8 cellular contexts compared by ENCODE assay signal in the genomic region with DNA sequence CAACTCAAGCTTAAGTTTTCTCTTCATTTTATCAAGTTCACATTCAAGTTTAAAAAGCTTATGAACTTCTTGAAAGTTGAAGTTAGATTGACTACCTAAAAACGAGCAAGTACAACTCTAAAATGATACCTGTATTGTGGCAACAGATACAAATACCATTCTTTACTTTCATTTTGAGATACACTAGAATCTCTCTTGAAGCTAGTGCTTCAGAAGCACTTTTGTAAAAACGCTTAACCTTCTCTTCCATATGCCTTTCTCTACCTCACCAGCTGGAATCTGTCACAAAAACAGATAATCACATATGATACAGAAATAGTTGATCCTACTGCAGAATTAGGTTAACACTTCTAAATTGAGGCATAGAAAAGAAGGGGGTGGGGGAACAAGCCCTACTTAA. TPM values are rescaled to one million over a fixed set of nuclear protein-coding genes. Genes with fewer than 3 reads are reported as not detected.
DNase-seq lines count a peak whose midpoint lies in the region; ATAC-seq, FAIRE-seq and TF ChIP-seq lines count a peak whose summit lies in the region.

No MANE protein-coding gene starts in this region.

- SMC1A ChIA-PET in GM12878 (lab: Charles Lee; ENCODE audit: uncharacterized antibody, unreplicated experiment) = interaction anchor here (0.7 to 2.8 kb wide), 19 partner anchors 12 to 420 kb away, joined by 3 to 13 read pairs (median 4); no protein-coding TSS in a partner anchor

- ATAC-seq in stimulated activated naive CD8-positive, alpha-beta T cell treated with anti-CD3 and anti-CD28 coated beads, Interleukin-15, Interleukin-2, amounts not matched to agents 100 U/mL and 50 U/mL, for 24 hours = no peak
- ATAC-seq in HG03196 (IDR thresholded peaks at IDR 0.05; ENCODE audit: unreplicated experiment) (peak; percentile 14), GM12878 (peak; percentile 18), mucosa of descending colon (no peak), HG03039 (IDR thresholded peaks at IDR 0.05; ENCODE audit: unreplicated experiment) (no peak)

- H3K4me3 Mint-ChIP-seq in stimulated activated naive CD8-positive, alpha-beta T cell treated with anti-CD3 and anti-CD28 coated beads, Interleukin-15, Interleukin-2, amounts not matched to agents 100 ng/mL and 50 ng/mL, for 24 hours = peak overlapping the region; percentile 94

- BruUV-seq in GM12878 (replicated peaks; lab: Mats Ljungman, UMichigan) = no TSS peak

- no peak for TF ChIP-seq CTCF in GM12878 (IDR thresholded peaks at IDR 0.05 in 2 of 3, conservative IDR thresholded peaks at IDR 0.05 in 1 of 3; ENCODE audit: control insufficient read depth in 2 of 3, extremely low read depth in 1 of 3, insufficient read depth in 1 of 3, low read depth in 3 of 3, low read length in 3 of 3)
- no peak for TF ChIP-seq CTCF in mucosa of descending colon (IDR thresholded peaks at IDR 0.05)

- H2AFZ ChIP-seq in GM12878 (ENCODE audit: control insufficient read depth, low read depth, low read length) = peak overlapping the region; percentile 83

- H3K4me1 Mint-ChIP-seq in stimulated activated naive CD8-positive, alpha-beta T cell treated with anti-CD3 and anti-CD28 coated beads, Interleukin-15, Interleukin-2, amounts not matched to agents 100 ng/mL and 50 ng/mL, for 24 hours (ENCODE audit: low read depth) = peaks cover 57% of the 10 kb centered on the region

- no peaks in the 10 kb centered on the region for H3K9me3 ChIP-seq in GM12878 (replicated peaks; ENCODE audit: control insufficient read depth, insufficient read depth, low read length)
- no peaks in the 10 kb centered on the region for H3K9me3 ChIP-seq in mucosa of descending colon

- RAD21 ChIA-PET in GM12878 (lab: Charles Lee; ENCODE audit: unreplicated experiment) = interaction anchor here (0.6 to 1.2 kb wide), 10 partner anchors 54 to 422 kb away, joined by 3 to 6 read pairs (median 4); a partner anchor contains a TSS

- peaks cover 6% of the 10 kb centered on the region for H3K36me3 Mint-ChIP-seq in stimulated activated naive CD8-positive, alpha-beta T cell treated with anti-CD3 and anti-CD28 coated beads, Interleukin-15, Interleukin-2, amounts not matched to agents 100 ng/mL and 50 ng/mL, for 24 hours (ENCODE audit: low read depth)

- TF ChIP-seq POLR2A in GM12878 (IDR thresholded peaks at IDR 0.05; ENCODE audit: low read depth, low read length) = no peak

- H3K27me3 Mint-ChIP-seq in stimulated activated naive CD8-positive, alpha-beta T cell treated with anti-CD3 and anti-CD28 coated beads, Interleukin-15, Interleukin-2, amounts not matched to agents 100 ng/mL and 50 ng/mL, for 24 hours = no peaks in the 10 kb centered on the region

- H3K27me3 ChIP-seq in GM12878 (replicated peaks in 1 of 2; ENCODE audit: control insufficient read depth in 2 of 2, insufficient read depth in 2 of 2, low read length in 1 of 2) = no peaks in the 10 kb centered on the region

- no peaks in the 10 kb centered on the region for H4K20me1 ChIP-seq in GM12878 (ENCODE audit: control insufficient read depth, insufficient read depth)

- peaks cover 38% of the 10 kb centered on the region for H3K4me1 ChIP-seq in GM12878 (ENCODE audit: control insufficient read depth, insufficient read depth, low read length)
- peaks cover 15% of the 10 kb centered on the region for H3K4me1 ChIP-seq in mucosa of descending colon (ENCODE audit: low read depth)

- intact Hi-C loops in GM12878 (cut with micrococcal nuclease; ENCODE audit: unreplicated experiment) = loop anchor here (5.0 to 10.0 kb wide), 3 partner anchors 55 to 213 kb away; a partner anchor contains a TSS
- intact Hi-C loops in mucosa of descending colon (cut with DNase I, micrococcal nuclease) = loop anchor here in 1 of 2 donors (10.0 kb wide), 1 partner anchor 57 kb away; no protein-coding TSS in a partner anchor

- H3K9me3 Mint-ChIP-seq in stimulated activated naive CD8-positive, alpha-beta T cell treated with anti-CD3 and anti-CD28 coated beads, Interleukin-15, Interleukin-2, amounts not matched to agents 100 ng/mL and 50 ng/mL, for 24 hours = no peaks in the 10 kb centered on the region

- no peak for DNase-seq in stimulated activated naive CD8-positive, alpha-beta T cell treated with anti-CD3 and anti-CD28 coated beads, Interleukin-15, Interleukin-2, amounts not matched to agents 100 U/mL and 50 U/mL, for 24 hours
- DNase-seq in GM12878 (ENCODE audit: low read depth, low spot score) (peak; percentile 46), mucosa of descending colon (no peak), medulla oblongata (ENCODE audit: extremely low spot score) (no peak), NCI-H2029 treated with DMSO at 0.1 percent for 48 hours (lab: John Stamatoyannopoulos, UW) (no peak)

- POLR2A ChIA-PET in GM12878 (lab: Charles Lee) = interaction anchor here (1.1 kb wide), 1 partner anchor 117 kb away, joined by 3 read pairs; no protein-coding TSS in a partner anchor

- H3K27ac Mint-ChIP-seq in stimulated activated naive CD8-positive, alpha-beta T cell treated with anti-CD3 and anti-CD28 coated beads, Interleukin-15, Interleukin-2, amounts not matched to agents 100 ng/mL and 50 ng/mL, for 24 hours = peak overlapping the region; percentile 93

- H3K27ac ChIP-seq in GM12878 (ENCODE audit: control insufficient read depth, insufficient read depth) = peak overlapping the region; percentile 84

- TF ChIP-seq EP300 in GM12878 (IDR thresholded peaks at IDR 0.05; ENCODE audit: borderline replicate concordance in 1 of 2, control insufficient read depth in 1 of 2, low read depth in 2 of 2, low read length in 2 of 2) = no peak

- CTCF ChIA-PET in GM12878 (lab: Yijun Ruan, JAX) = interaction anchor here (0.7 to 1.8 kb wide), 9 partner anchors 10 to 348 kb away, joined by 3 to 8 read pairs (median 4); a partner anchor contains a TSS

- peak overlapping the region; percentile 93 for H3K4me3 ChIP-seq in GM12878
- peak overlapping the region; percentile 87 for H3K4me3 ChIP-seq in mucosa of descending colon

- 0% methylated on average over 2 of the region's 2 CpGs for WGBS in GM12878 (ENCODE audit: insufficient coverage, insufficient replicate concordance, low lambda C conversion rate, missing lambda C conversion rate)

- H3K79me2 ChIP-seq in GM12878 (ENCODE audit: control insufficient read depth, insufficient read depth, low read length) = peaks cover 25% of the 10 kb centered on the region

- peak overlapping the region; percentile 94 for H3K4me2 ChIP-seq in GM12878 (ENCODE audit: control insufficient read depth, insufficient read depth)

- TF ChIP-seq RAD21 in GM12878 (IDR thresholded peaks at IDR 0.05; ENCODE audit: insufficient read depth, low read depth, low read length) = no peak

- no peaks in the 10 kb centered on the region; a peak in 1 of 4 replicates for H3K36me3 ChIP-seq in GM12878 (ENCODE audit: control insufficient read depth in 2 of 2, insufficient read depth in 2 of 2, low read length in 1 of 2)
- no peaks in the 10 kb centered on the region for H3K36me3 ChIP-seq in mucosa of descending colon (ENCODE audit: low read depth)

- in situ Hi-C loops in GM12878 (cut with MboI) = no loop called here

- FAIRE-seq in GM12878 (lab: Jason Lieb, UNC) = peak; percentile 70

- H3K9ac ChIP-seq in GM12878 (ENCODE audit: control insufficient read depth, insufficient read depth, low read length) = peak overlapping the region; percentile 85

TF ChIP-seq in GM12878, 131 proteins besides CTCF, POLR2A, EP300 and RAD21 (continues in another document):
- no peak for TF ChIP-seq FOXM1 (IDR thresholded peaks at IDR 0.05; ENCODE audit: low read depth, low read length)
- TF ChIP-seq, protein P1, sequence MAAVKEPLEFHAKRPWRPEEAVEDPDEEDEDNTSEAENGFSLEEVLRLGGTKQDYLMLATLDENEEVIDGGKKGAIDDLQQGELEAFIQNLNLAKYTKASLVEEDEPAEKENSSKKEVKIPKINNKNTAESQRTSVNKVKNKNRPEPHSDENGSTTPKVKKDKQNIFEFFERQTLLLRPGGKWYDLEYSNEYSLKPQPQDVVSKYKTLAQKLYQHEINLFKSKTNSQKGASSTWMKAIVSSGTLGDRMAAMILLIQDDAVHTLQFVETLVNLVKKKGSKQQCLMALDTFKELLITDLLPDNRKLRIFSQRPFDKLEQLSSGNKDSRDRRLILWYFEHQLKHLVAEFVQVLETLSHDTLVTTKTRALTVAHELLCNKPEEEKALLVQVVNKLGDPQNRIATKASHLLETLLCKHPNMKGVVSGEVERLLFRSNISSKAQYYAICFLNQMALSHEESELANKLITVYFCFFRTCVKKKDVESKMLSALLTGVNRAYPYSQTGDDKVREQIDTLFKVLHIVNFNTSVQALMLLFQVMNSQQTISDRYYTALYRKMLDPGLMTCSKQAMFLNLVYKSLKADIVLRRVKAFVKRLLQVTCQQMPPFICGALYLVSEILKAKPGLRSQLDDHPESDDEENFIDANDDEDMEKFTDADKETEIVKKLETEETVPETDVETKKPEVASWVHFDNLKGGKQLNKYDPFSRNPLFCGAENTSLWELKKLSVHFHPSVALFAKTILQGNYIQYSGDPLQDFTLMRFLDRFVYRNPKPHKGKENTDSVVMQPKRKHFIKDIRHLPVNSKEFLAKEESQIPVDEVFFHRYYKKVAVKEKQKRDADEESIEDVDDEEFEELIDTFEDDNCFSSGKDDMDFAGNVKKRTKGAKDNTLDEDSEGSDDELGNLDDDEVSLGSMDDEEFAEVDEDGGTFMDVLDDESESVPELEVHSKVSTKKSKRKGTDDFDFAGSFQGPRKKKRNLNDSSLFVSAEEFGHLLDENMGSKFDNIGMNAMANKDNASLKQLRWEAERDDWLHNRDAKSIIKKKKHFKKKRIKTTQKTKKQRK (IDR thresholded peaks at IDR 0.05; ENCODE audit: low read depth, low read length) = no peak
- no peak for TF ChIP-seq LARP7 (IDR thresholded peaks at IDR 0.05)
- TF ChIP-seq CHD4 (IDR thresholded peaks at IDR 0.05) = no peak
- no peak for TF ChIP-seq ZBED1 (IDR thresholded peaks at IDR 0.05; ENCODE audit: borderline replicate concordance)
- no peak for TF ChIP-seq NR2C1 (IDR thresholded peaks at IDR 0.05)

RNA-seq across cellular contexts. Expression of a gene that starts 1.6 kb away (rescaled TPM):
- 77.2 and 81.1 TPM in 2 replicates for total RNA-seq in GM12878 (2013; cell fraction: nucleolus; rRNA removed)
- total RNA-seq in GM12878 (2014; rRNA removed) (15.9 and 17.0 TPM in 2 replicates), GM12878 (2014; rRNA removed; fragmentation: Illumina TruSeq; extraction: Trizol) (15.7 and 18.3 TPM in 2 replicates), GM12878 (2021) (18.1 and 19.5 TPM in 2 replicates), mucosa of descending colon (10 to 100 TPM; 45.3 to 77.0 (median 53.1) TPM)
- polyA plus RNA-seq in GM12878 (2011; ENCODE audit: low read depth) = 16.8 TPM
- polyA plus RNA-seq in GM12878 (2011; rRNA removed) (23.3 and 32.2 TPM in 2 replicates), GM12878 (2014; fragmentation: Illumina TruSeq; extraction: Trizol) (24.3 and 34.3 TPM in 2 replicates), GM12878 (2014; fragmentation: Nextera tagmentation; extraction: Ambion mirVana) (1 to 10 TPM; 6.8 to 7.9 TPM), GM12878 (2014; rRNA removed) (13.6 and 14.7 TPM in 2 replicates), GM12878 (2016; fragmentation: Nextera tagmentation; extraction: Ambion mirVana) (1 to 10 TPM; 9.2 to 9.8 TPM)
- 7.7 and 9.4 TPM in 2 replicates for polyA plus RNA-seq in GM12878 (2011; cell fraction: cytosol; rRNA removed)
- 31.4 and 32.0 TPM in 2 replicates for polyA plus RNA-seq in GM12878 (2011; cell fraction: nucleus; rRNA removed)
- 24.6 and 25.0 TPM in 2 replicates for polyA plus RNA-seq in GM12878 (2012)
- 23.2 and 28.2 TPM in 2 replicates for polyA minus RNA-seq in GM12878 (2011; rRNA and poly(A)+ RNA removed)
- 8.4 and 13.4 TPM in 2 replicates for polyA minus RNA-seq in GM12878 (2011; cell fraction: cytosol; rRNA and poly(A)+ RNA removed)
- 24.8 and 37.1 TPM in 2 replicates for polyA minus RNA-seq in GM12878 (2011; cell fraction: nucleus; rRNA and poly(A)+ RNA removed)

Comparison
In these comparisons a context has a peak if more than half of its experiments do, and no peak if none do; other contexts are left out.
1. ATAC-seq: peak in HG03196 (single experiment) and GM12878 (single experiment); none in stimulated activated naive CD8-positive, alpha-beta T cell treated with anti-CD3 and anti-CD28 coated beads, Interleukin-15, Interleukin-2, amounts not matched to agents 100 U/mL and 50 U/mL, for 24 hours (single experiment), mucosa of descending colon (single experiment) and HG03039 (single experiment).